In the genomic region with DNA sequence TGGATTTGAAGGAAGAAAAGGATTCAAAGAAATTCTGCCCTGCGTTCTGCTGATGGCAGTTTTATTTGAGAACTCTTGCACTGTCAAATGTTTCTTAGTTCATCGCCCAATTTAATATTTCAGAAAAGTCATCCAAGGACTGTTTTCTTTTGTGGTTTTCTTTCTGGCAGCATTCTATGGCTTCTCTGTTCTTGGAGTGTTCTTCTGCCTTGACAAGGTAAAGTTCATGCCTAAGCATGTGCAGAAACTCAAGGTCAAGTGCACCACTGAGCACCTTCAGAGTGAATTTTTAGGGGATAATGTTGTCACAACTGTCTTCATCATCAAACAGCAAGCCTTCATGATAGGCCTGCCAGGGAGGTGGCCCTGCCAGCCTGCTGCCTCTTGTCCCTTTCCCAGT, we compare ENCODE assay signal across 22 cellular contexts.
"Had no signal": no experiment of that assay in that cellular context is flagged by ENCODE, and none has a peak within 500 bp of the region (broad histone marks: within the 10 kb centered on the region; RNA-seq: fewer than 3 reads in every experiment).

No MANE protein-coding gene starts in this region.

- H3K36me3 Mint-ChIP-seq: activated CD4-positive, alpha-beta memory T cell treated with anti-CD3 and anti-CD28 coated beads for 36 hours; activated naive CD4-positive, alpha-beta T cell treated with anti-CD3 and anti-CD28 coated beads, Interleukin-2, amount 10 ng/mL, durations not matched to agents 7 days and 5 days; activated naive CD8-positive, alpha-beta T cell treated with anti-CD3 and anti-CD28 coated beads for 36 hours; T-cell had no signal

- DNase-seq: activated CD4-positive, alpha-beta memory T cell treated with anti-CD3 and anti-CD28 coated beads for 36 hours; activated CD4-positive, alpha-beta T cell treated with anti-CD3 and anti-CD28 coated beads, Interleukin-2, amount 10 ng/mL, durations not matched to agents 7 days and 5 days; activated CD4-positive, CD25-positive, alpha-beta regulatory T cell; activated gamma-delta T cell; activated naive CD4-positive, alpha-beta T cell treated with anti-CD3 and anti-CD28 coated beads, Interleukin-2, amount 10 ng/mL, durations not matched to agents 7 days and 5 days; activated naive CD8-positive, alpha-beta T cell treated with anti-CD3 and anti-CD28 coated beads for 36 hours; activated T-cell treated with anti-CD3 and anti-CD28 coated beads for 4 hours; activated T-cell treated with anti-CD3 and anti-CD28 coated beads, Interleukin-2, amount 50 U/mL, for 48 hours; Kasumi-1; KBM-7; NCI-H1048; NCI-H146; NCI-H187 treated with DMSO at 0.1 percent for 48 hours; NCI-H2081 treated with DMSO at 0.1 percent for 48 hours; NCI-H2171 treated with DMSO at 0.1 percent for 48 hours; NCI-H226; NCI-H526; NCI-H774; SIG-M5; T-cell had no signal

- H3K27me3 Mint-ChIP-seq: activated CD4-positive, alpha-beta T cell treated with anti-CD3 and anti-CD28 coated beads, Interleukin-2, amount 10 ng/mL, durations not matched to agents 7 days and 5 days; activated naive CD4-positive, alpha-beta T cell treated with anti-CD3 and anti-CD28 coated beads, Interleukin-2, amount 10 ng/mL, durations not matched to agents 7 days and 5 days; activated T-helper 17 cell treated with anti-CD3 and anti-CD28 coated beads, Interleukin-2, amount 50 U/mL, for 72 hours; T-cell had no signal

- ATAC-seq: activated T-helper 17 cell treated with anti-CD3 and anti-CD28 coated beads, Interleukin-2, amount 50 U/mL, for 72 hours; T-cell had no signal

- H3K4me1 Mint-ChIP-seq: activated CD4-positive, alpha-beta T cell treated with anti-CD3 and anti-CD28 coated beads, Interleukin-2, amount 10 ng/mL, durations not matched to agents 7 days and 5 days; activated naive CD4-positive, alpha-beta T cell treated with anti-CD3 and anti-CD28 coated beads, Interleukin-2, amount 10 ng/mL, durations not matched to agents 7 days and 5 days; T-cell had no signal

- H3K4me3 Mint-ChIP-seq: activated CD4-positive, alpha-beta memory T cell treated with anti-CD3 and anti-CD28 coated beads for 36 hours; activated CD4-positive, alpha-beta T cell treated with anti-CD3 and anti-CD28 coated beads, Interleukin-2, amount 10 ng/mL, durations not matched to agents 7 days and 5 days; activated naive CD4-positive, alpha-beta T cell treated with anti-CD3 and anti-CD28 coated beads, Interleukin-2, amount 10 ng/mL, durations not matched to agents 7 days and 5 days; activated naive CD8-positive, alpha-beta T cell treated with anti-CD3 and anti-CD28 coated beads for 36 hours; activated T-helper 17 cell treated with anti-CD3 and anti-CD28 coated beads, Interleukin-2, amount 50 U/mL, for 72 hours; T-cell had no signal

- H3K9me3 Mint-ChIP-seq: activated CD4-positive, alpha-beta memory T cell treated with anti-CD3 and anti-CD28 coated beads for 36 hours; activated CD4-positive, alpha-beta T cell treated with anti-CD3 and anti-CD28 coated beads, Interleukin-2, amount 10 ng/mL, durations not matched to agents 7 days and 5 days; activated naive CD4-positive, alpha-beta T cell treated with anti-CD3 and anti-CD28 coated beads, Interleukin-2, amount 10 ng/mL, durations not matched to agents 7 days and 5 days; activated naive CD8-positive, alpha-beta T cell treated with anti-CD3 and anti-CD28 coated beads for 36 hours; activated T-helper 17 cell treated with anti-CD3 and anti-CD28 coated beads, Interleukin-2, amount 50 U/mL, for 72 hours; T-cell had no signal

- H3K27ac ChIP-seq: VCaP had no signal

- H3K27ac Mint-ChIP-seq: activated CD4-positive, alpha-beta memory T cell treated with anti-CD3 and anti-CD28 coated beads for 36 hours; activated CD4-positive, alpha-beta T cell treated with anti-CD3 and anti-CD28 coated beads, Interleukin-2, amount 10 ng/mL, durations not matched to agents 7 days and 5 days; activated naive CD4-positive, alpha-beta T cell treated with anti-CD3 and anti-CD28 coated beads, Interleukin-2, amount 10 ng/mL, durations not matched to agents 7 days and 5 days; activated naive CD8-positive, alpha-beta T cell treated with anti-CD3 and anti-CD28 coated beads for 36 hours; activated T-helper 17 cell treated with anti-CD3 and anti-CD28 coated beads, Interleukin-2, amount 50 U/mL, for 72 hours; T-cell had no signal
